ENCODE assay signal across 9 cellular contexts in genomic region chr2:73628493-73628892, GRCh38. TPM values are rescaled to one million over a fixed set of nuclear protein-coding genes. Genes with fewer than 3 reads are reported as not detected.
"Had no signal": no experiment of that assay in that cellular context is flagged by ENCODE, and none has a peak within 500 bp of the region (broad histone marks: within the 10 kb centered on the region; RNA-seq: fewer than 3 reads in every experiment).

No MANE protein-coding gene starts in this region.

RNA-seq across cellular contexts. Expression of gene NAT8, which starts 13.7 kb away (rescaled TPM):
- total RNA-seq: activated CD4-positive, alpha-beta T cell treated with anti-CD3 and anti-CD28 coated beads, Interleukin-2, amount 10 ng/mL, durations not matched to agents 24 days and 14 days; activated T-helper 2 cell treated with anti-CD3 and anti-CD28 coated beads, Interferon-gamma antibody, Interleukin-2, Interleukin-4, amounts not matched to agents 10 μg/mL and 5 μg/mL and 100 μg/mL, durations not matched to agents 14 hours and 24 hours and 36 hours; esophagus squamous epithelium; lower leg skin; mesenteric fat pad; omental fat pad; prostate gland; smooth muscle cell; WTC11 had no signal
- polyA plus RNA-seq: smooth muscle cell had no signal
